In the genomic region with DNA sequence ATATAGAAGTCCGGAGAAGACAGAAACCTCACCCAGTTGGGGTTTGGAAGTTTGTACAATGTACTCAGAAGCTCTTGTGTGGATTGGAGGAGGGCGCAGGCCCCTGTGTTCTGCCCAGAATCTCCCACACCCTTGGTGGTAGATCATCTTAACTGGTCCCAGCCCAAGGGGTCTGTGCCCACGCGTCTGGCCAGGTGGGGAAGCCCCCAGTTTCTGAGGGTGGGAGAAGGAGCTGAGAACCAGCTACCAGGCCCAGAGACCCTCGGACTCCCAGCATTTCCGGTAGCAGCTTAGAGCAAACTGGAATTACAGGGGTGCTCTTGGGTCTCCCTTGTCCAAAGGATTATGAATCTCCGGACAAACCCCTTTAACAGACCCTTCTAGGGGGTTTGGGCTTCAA, we compare ENCODE assay signal across 10 cellular contexts. TPM values are rescaled to one million over a fixed set of nuclear protein-coding genes. Genes with fewer than 3 reads are reported as not detected.
A peak's percentile ranks its signal among the peaks of the same experiment; 100 is the strongest.
DNase-seq lines count a peak whose midpoint lies in the region; ATAC-seq and TF ChIP-seq lines count a peak whose summit lies in the region.
"Had no signal": no experiment of that assay in that cellular context is flagged by ENCODE, and none has a peak within 500 bp of the region (broad histone marks: within the 10 kb centered on the region; RNA-seq: fewer than 3 reads in every experiment).

No MANE protein-coding gene starts in this region.

- H3K36me3 ChIP-seq in MG63 (peaks cover 15% of the 10 kb centered on the region), neuronal stem cell (replicated peaks in 1 of 2; ENCODE audit: control insufficient read depth in 2 of 2, insufficient read depth in 2 of 2, low read length in 2 of 2) (no peaks in the 10 kb centered on the region)
- H3K36me3 ChIP-seq in effector memory CD4-positive, alpha-beta T cell (ENCODE audit: control insufficient read depth, insufficient read depth, low read length) = no peaks in the 10 kb centered on the region

- H3K4me1 ChIP-seq in effector memory CD4-positive, alpha-beta T cell (ENCODE audit: control insufficient read depth, insufficient read depth, low read length, poor library complexity, severe bottlenecking) = peaks cover 26% of the 10 kb centered on the region
- peaks cover 12 to 15% of the 10 kb centered on the region in 2 donors for H3K4me1 ChIP-seq in neuronal stem cell (ENCODE audit: control insufficient read depth in 2 of 2, insufficient read depth in 1 of 2, low read depth in 1 of 2, low read length in 2 of 2)

- no CpG with 5 or more reads among the region's 7 CpGs for whole genome bisulfite sequencing in neuronal stem cell (ENCODE audit: extremely low coverage in 2 of 2, insufficient read length in 2 of 2, insufficient replicate concordance in 1 of 2), 2 donors

- H2AK5ac ChIP-seq in neuronal stem cell (ENCODE audit: low read depth, low read length) = peak overlapping the region; percentile 59

- CTCF ChIA-PET in AG04450 (lab: Charles Lee) = interaction anchor here (0.6 to 3.5 kb wide), 9 partner anchors 9 to 209 kb away, joined by 3 to 37 read pairs (median 3); no protein-coding TSS in a partner anchor

- H2BK15ac ChIP-seq in neuronal stem cell (ENCODE audit: low read length) = peak overlapping the region; percentile 35

- no peak overlapping the region for H3K4me3 ChIP-seq in AG04450 (ENCODE audit: low read depth, low read length)
- peak overlapping the region; percentile 65 for H3K4me3 ChIP-seq in MG63
- H3K4me3 ChIP-seq in effector memory CD4-positive, alpha-beta T cell (ENCODE audit: insufficient read depth, low read depth, low read length, poor library complexity, severe bottlenecking) = no peak overlapping the region
- peak overlapping the region in 1 of 2 donors; percentile 73 for H3K4me3 ChIP-seq in neuronal stem cell (ENCODE audit: low read length in 2 of 2)

- peak overlapping the region; percentile 49 for H2BK5ac ChIP-seq in neuronal stem cell (ENCODE audit: low read length)

- ATAC-seq in GM21528 (IDR thresholded peaks at IDR 0.05; ENCODE audit: low FRiP score, unreplicated experiment) = no peak
- no peak for ATAC-seq in HG03378 (IDR thresholded peaks at IDR 0.05; ENCODE audit: unreplicated experiment)
- ATAC-seq: activated naive CD4-positive, alpha-beta T cell treated with anti-CD3 and anti-CD28 coated beads, Interleukin-2, amount 50 U/mL, for 72 hours had no signal

- no peak overlapping the region for H2AFZ ChIP-seq in neuronal stem cell (ENCODE audit: low read length)

- H3K9ac ChIP-seq in neuronal stem cell (ENCODE audit: low read depth, low read length, poor library complexity) = no peak overlapping the region

- DNase-seq in AG04450 (ENCODE audit: low read depth, low spot score) (no peak), MG63 (no peak), neuronal stem cell (ENCODE audit: low spot score) (no peak), AG08396 (ENCODE audit: low spot score) (no peak)
- no peak for DNase-seq in effector memory CD4-positive, alpha-beta T cell
- DNase-seq in activated naive CD4-positive, alpha-beta T cell treated with Interleukin-2 at 50 U/mL for 16 hours = no peak
- DNase-seq: SIG-M5 had no signal

- no peak overlapping the region for H4K8ac ChIP-seq in neuronal stem cell (ENCODE audit: low read depth, low read length)

- no peak overlapping the region for H3K14ac ChIP-seq in neuronal stem cell (ENCODE audit: low read length)

- no peak overlapping the region for H3K23ac ChIP-seq in neuronal stem cell (ENCODE audit: low read depth, low read length, poor library complexity)

- peak overlapping the region; percentile 21 for H3K27ac ChIP-seq in AG04450 (ENCODE audit: low read depth, low read length)
- peak overlapping the region; percentile 47 for H3K27ac ChIP-seq in effector memory CD4-positive, alpha-beta T cell (ENCODE audit: insufficient read depth, low read length, poor library complexity, severe bottlenecking)
- H3K27ac ChIP-seq in neuronal stem cell (replicated peaks; ENCODE audit: low read length) = no peak overlapping the region

- peak overlapping the region; percentile 85 for H4K91ac ChIP-seq in neuronal stem cell (ENCODE audit: low read depth, low read length, poor library complexity)

- H3K9me3 ChIP-seq in AG04450 (ENCODE audit: control insufficient read depth, insufficient read depth, low read length) (no peaks in the 10 kb centered on the region; the same call in 1 of the 2 replicates), MG63 (no peaks in the 10 kb centered on the region), neuronal stem cell (replicated peaks in 1 of 2; ENCODE audit: control insufficient read depth in 2 of 2, insufficient read depth in 1 of 2, low read depth in 1 of 2, low read length in 2 of 2) (no peaks in the 10 kb centered on the region)
- no peaks in the 10 kb centered on the region for H3K9me3 ChIP-seq in effector memory CD4-positive, alpha-beta T cell (ENCODE audit: control insufficient read depth, low read length)

- no peak overlapping the region for H3K4me2 ChIP-seq in neuronal stem cell (ENCODE audit: insufficient read depth, low read length, poor library complexity, severe bottlenecking)

- peak overlapping the region; percentile 80 for H3K18ac ChIP-seq in neuronal stem cell (ENCODE audit: low read length)

- H2BK120ac ChIP-seq in neuronal stem cell (ENCODE audit: low read depth, low read length) = peak overlapping the region; percentile 14

- H3K27me3 ChIP-seq in AG04450 (ENCODE audit: control insufficient read depth, insufficient read depth, low read length) (no peaks in the 10 kb centered on the region), MG63 (no peaks in the 10 kb centered on the region), neuronal stem cell (ENCODE audit: control insufficient read depth in 3 of 3, insufficient read depth in 3 of 3, low read depth in 1 of 3, low read length in 3 of 3) (no peaks in the 10 kb centered on the region)
- no peaks in the 10 kb centered on the region for H3K27me3 ChIP-seq in effector memory CD4-positive, alpha-beta T cell (replicated peaks; ENCODE audit: control insufficient read depth, insufficient read depth, low read length, poor library complexity, severe bottlenecking)

- TF ChIP-seq CTCF in AG04450 (IDR thresholded peaks at IDR 0.05; ENCODE audit: low read depth, low read length) = no peak

- H2BK12ac ChIP-seq in neuronal stem cell (ENCODE audit: low read length) = no peak overlapping the region

- peaks cover 13% of the 10 kb centered on the region for H3K79me1 ChIP-seq in neuronal stem cell (ENCODE audit: low read depth, low read length)

- H3K4ac ChIP-seq in neuronal stem cell (ENCODE audit: low read length) = no peak overlapping the region

- POLR2A ChIA-PET in AG04450 (lab: Yijun Ruan, JAX) = interaction anchor here (1.3 to 2.3 kb wide), 4 partner anchors 9 to 29 kb away, joined by 3 to 12 read pairs (median 5); no protein-coding TSS in a partner anchor

RNA-seq across cellular contexts. Expression of a gene that starts 2.3 kb away (rescaled TPM):
- polyA plus RNA-seq in AG04450 (2011; rRNA removed) = 17.6 and 18.2 TPM in 2 replicates
- 35.7 and 42.5 TPM in 2 replicates for polyA minus RNA-seq in AG04450 (2011; rRNA and poly(A)+ RNA removed)
- total RNA-seq in MG63 (2014; rRNA removed; shearing (Covaris generic); ENCODE audit: low replicate concordance) = 56.1 and 68.2 TPM in 2 replicates
- 19.8 TPM for polyA plus RNA-seq in neuronal stem cell (2013, experiment 1 of 2)
- polyA plus RNA-seq in neuronal stem cell (2013, experiment 2 of 2) = 19.4 TPM

RNA-seq across cellular contexts. Expression of a gene that starts 13.1 kb away (rescaled TPM):
- polyA plus RNA-seq in AG04450 (2011; rRNA removed) = 0.16 and 0.21 TPM in 2 replicates
- not detected in 2 replicates for polyA minus RNA-seq in AG04450 (2011; rRNA and poly(A)+ RNA removed)
- total RNA-seq in MG63 (2014; rRNA removed; shearing (Covaris generic); ENCODE audit: low replicate concordance) = 1.1 TPM in 1 of 2 replicates, not detected in the other
- polyA plus RNA-seq in neuronal stem cell (2013, experiment 1 of 2) = 0.57 TPM
- 0.35 TPM for polyA plus RNA-seq in neuronal stem cell (2013, experiment 2 of 2)

RNA-seq across cellular contexts. Expression of a gene that starts 22.8 kb away (rescaled TPM):
- polyA plus RNA-seq in AG04450 (2011; rRNA removed) = 3.5 and 5.3 TPM in 2 replicates
- polyA minus RNA-seq in AG04450 (2011; rRNA and poly(A)+ RNA removed) = 3.8 and 6.4 TPM in 2 replicates
- total RNA-seq in MG63 (2014; rRNA removed; shearing (Covaris generic); ENCODE audit: low replicate concordance) = not detected in 2 replicates
- 31.6 TPM for polyA plus RNA-seq in neuronal stem cell (2013, experiment 1 of 2)
- polyA plus RNA-seq in neuronal stem cell (2013, experiment 2 of 2) = 33.4 TPM

RNA-seq across cellular contexts. Expression of a gene that starts 48.7 kb away (rescaled TPM):
- 1,356 and 3,120 TPM in 2 replicates for polyA plus RNA-seq in AG04450 (2011; rRNA removed)
- polyA minus RNA-seq in AG04450 (2011; rRNA and poly(A)+ RNA removed) = 2,155 and 4,267 TPM in 2 replicates
- total RNA-seq in MG63 (2014; rRNA removed; shearing (Covaris generic); ENCODE audit: low replicate concordance) = 261 and 431 TPM in 2 replicates
- 17.9 TPM for polyA plus RNA-seq in neuronal stem cell (2013, experiment 1 of 2)
- 18.4 TPM for polyA plus RNA-seq in neuronal stem cell (2013, experiment 2 of 2)

RNA-seq across cellular contexts. Expression of a gene that starts 57.6 kb away (rescaled TPM):
- polyA plus RNA-seq in AG04450 (2011; rRNA removed) = 62.4 and 81.7 TPM in 2 replicates
- polyA minus RNA-seq in AG04450 (2011; rRNA and poly(A)+ RNA removed) = 87.6 and 106 TPM in 2 replicates
- 16.9 and 25.8 TPM in 2 replicates for total RNA-seq in MG63 (2014; rRNA removed; shearing (Covaris generic); ENCODE audit: low replicate concordance)
- polyA plus RNA-seq in neuronal stem cell (2013, experiment 1 of 2) = 40.5 TPM
- polyA plus RNA-seq in neuronal stem cell (2013, experiment 2 of 2) = 39.2 TPM
